ENCODE assay signal across 9 cellular contexts in genomic region chr2:106839849-106840595, GRCh38. TPM values are rescaled to one million over a fixed set of nuclear protein-coding genes. Genes with fewer than 3 reads are reported as not detected.
DNase-seq lines count a peak whose midpoint lies in the region; ATAC-seq and TF ChIP-seq lines count a peak whose summit lies in the region.
"Had no signal": no experiment of that assay in that cellular context is flagged by ENCODE, and none has a peak within 500 bp of the region (broad histone marks: within the 10 kb centered on the region; RNA-seq: fewer than 3 reads in every experiment).

No MANE protein-coding gene starts in this region.

- H3K27ac Mint-ChIP-seq in GM23338, result peak overlapping the region; percentile 32; the same call in 1 of the 2 replicates
- H3K27ac Mint-ChIP-seq in T-helper 17 cell, result no peak overlapping the region

- TF ChIP-seq POLR2A in prostate gland (IDR thresholded peaks at IDR 0.05), result no peak

- H3K4me3 ChIP-seq in GM23338, result no peak overlapping the region
- no peak overlapping the region for H3K4me3 ChIP-seq in choroid plexus epithelial cell (ENCODE audit: low read depth, low read length)
- H3K4me3 ChIP-seq in prostate gland, result no peak overlapping the region
- H3K4me3 ChIP-seq: heart right ventricle had no signal

- H3K4me1 ChIP-seq in GM23338 (ENCODE audit: insufficient read depth) (peaks cover 9% of the 10 kb centered on the region; the same call in 1 of the 2 replicates), prostate gland (replicated peaks) (no peaks in the 10 kb centered on the region)

- H3K27me3 ChIP-seq in GM23338 (ENCODE audit: insufficient read depth) (no peaks in the 10 kb centered on the region), prostate gland (replicated peaks; ENCODE audit: insufficient read depth) (no peaks in the 10 kb centered on the region)
- H3K27me3 ChIP-seq: heart right ventricle had no signal

- H3K9me3 Mint-ChIP-seq in GM23338, result no peaks in the 10 kb centered on the region

- H3K4me1 Mint-ChIP-seq in GM23338 (peaks cover 5% of the 10 kb centered on the region; the same call in 2 of the 3 replicates), T-helper 17 cell (peaks cover 2% of the 10 kb centered on the region)

- H3K36me3 Mint-ChIP-seq in GM23338 (ENCODE audit: low read depth), result no peaks in the 10 kb centered on the region
- H3K36me3 Mint-ChIP-seq in T-helper 17 cell (ENCODE audit: low read depth), result no peaks in the 10 kb centered on the region

- no peaks in the 10 kb centered on the region for H3F3A ChIP-seq in GM23338 (replicated peaks; ENCODE audit: low read depth)

- H3K4me3 Mint-ChIP-seq in GM23338 (no peak overlapping the region), T-helper 17 cell (no peak overlapping the region)

- peak; percentile 90 for DNase-seq in GM23338 (ENCODE audit: low spot score)
- DNase-seq in NCI-H460 (ENCODE audit: extremely low read depth, low read depth), result peak; percentile 3
- peak; percentile 18 for DNase-seq in choroid plexus epithelial cell (ENCODE audit: low read depth)
- DNase-seq in prostate gland (ENCODE audit: low spot score), result peak; percentile 25
- no peak for DNase-seq in T-helper 17 cell
- DNase-seq in activated CD4-positive, alpha-beta T cell treated with anti-CD3 and anti-CD28 coated beads for 48 hours, result no peak
- DNase-seq: activated CD4-positive, alpha-beta T cell treated with anti-CD3 and anti-CD28 coated beads for 1 hour; heart right ventricle had no signal

- H2AFZ ChIP-seq in GM23338, result no peak overlapping the region

- peak; percentile 98 for ATAC-seq in GM23338
- ATAC-seq in HG03097 (IDR thresholded peaks at IDR 0.05; ENCODE audit: low FRiP score, unreplicated experiment), result no peak
- ATAC-seq in T-helper 17 cell, result no peak

- H3K9me3 ChIP-seq in prostate gland, result no peaks in the 10 kb centered on the region
- H3K9me3 ChIP-seq in T-helper 17 cell (ENCODE audit: control insufficient read depth, low read length, poor library complexity, severe bottlenecking), result no peaks in the 10 kb centered on the region
- H3K9me3 ChIP-seq: heart right ventricle had no signal

- H3K36me3 ChIP-seq in GM23338 (ENCODE audit: insufficient read depth) (no peaks in the 10 kb centered on the region), prostate gland (no peaks in the 10 kb centered on the region)
- H3K36me3 ChIP-seq: heart right ventricle had no signal

- 48% methylated on average over 7 of the region's 7 CpGs for WGBS in prostate gland

- TF ChIP-seq CTCF in GM23338 (conservative IDR thresholded peaks at IDR 0.05; ENCODE audit: low read depth in 2 of 2), result peak; percentile 84 to 85
- peak; percentile 45 for TF ChIP-seq CTCF in choroid plexus epithelial cell (conservative IDR thresholded peaks at IDR 0.05; ENCODE audit: low read depth, low read length)
- TF ChIP-seq CTCF in prostate gland (IDR thresholded peaks at IDR 0.05), result no peak

- H3K27me3 Mint-ChIP-seq in GM23338 (ENCODE audit: insufficient read depth, low read depth, poor library complexity), result no peaks in the 10 kb centered on the region
- H3K27me3 Mint-ChIP-seq in T-helper 17 cell, result peaks cover 5% of the 10 kb centered on the region

- intact Hi-C loops in prostate gland (cut with DNase I), result no loop called here

- no peaks in the 10 kb centered on the region for H3K9me2 ChIP-seq in GM23338 (ENCODE audit: insufficient read depth)

- H3K4me2 ChIP-seq in GM23338, result no peak overlapping the region

- H3K79me2 ChIP-seq in GM23338 (replicated peaks; ENCODE audit: insufficient read depth), result no peaks in the 10 kb centered on the region

- H4K20me1 ChIP-seq in GM23338 (replicated peaks; ENCODE audit: insufficient read depth), result no peaks in the 10 kb centered on the region

- H3K27ac ChIP-seq in GM23338 (ENCODE audit: low read depth) (no peak overlapping the region), prostate gland (no peak overlapping the region)
- H3K27ac ChIP-seq: heart right ventricle had no signal

TF ChIP-seq in GM23338, 12 proteins besides CTCF, POLR2A, EP300 and RAD21:
- TF ChIP-seq CREB1 (CRISPR knock-in tag; IDR thresholded peaks at IDR 0.05; ENCODE audit: low read depth) (peak; percentile 88), ZNF462 (CRISPR knock-in tag; IDR thresholded peaks at IDR 0.05) (peak; percentile 60; the same call in 1 of the 2 replicates), POLR2AphosphoS5 (IDR thresholded peaks at IDR 0.05; ENCODE audit: low read depth) (no peak)

RNA-seq across cellular contexts. Expression of gene ST6GAL2, which starts 45.9 kb away (rescaled TPM):
- 23.2 and 25.7 TPM in 2 replicates for total RNA-seq in GM23338 (2014; rRNA removed; shearing (Covaris generic))
- polyA plus RNA-seq in GM23338 (2016; fragmentation: Nextera tagmentation; extraction: Ambion mirVana), result 13.2 and 13.4 TPM in 2 replicates
- total RNA-seq in NCI-H460 (2014; rRNA removed; shearing (Covaris generic)), result not detected in 2 replicates
- not detected in 2 replicates for polyA plus RNA-seq in NCI-H460 (2014; cell fraction: nucleus; rRNA removed)
- 10 to 100 TPM in 1 of 2 donors, 1 to 10 TPM in 1; 2.4 to 48.3 TPM for total RNA-seq in prostate gland
- total RNA-seq in T-helper 17 cell, result under 1 TPM; 0.17 to 0.34 TPM

Comparison
In these comparisons a context has a peak if more than half of its experiments do, and no peak if none do; other contexts are left out.
1. DNase-seq: peak in GM23338 (single experiment), NCI-H460 (single experiment), choroid plexus epithelial cell (single experiment) and prostate gland (single experiment); none in T-helper 17 cell (0 of 3) and activated CD4-positive, alpha-beta T cell treated with anti-CD3 and anti-CD28 coated beads for 48 hours (single experiment).
2. CTCF ChIP-seq: peak in GM23338 (2 of 2) and choroid plexus epithelial cell (single experiment); none in prostate gland (0 of 4).